In genomic region chr1:42259739-42260064, GRCh38 we compare ENCODE assay signal across 10 cellular contexts.
DNase-seq lines count a peak whose midpoint lies in the region; ATAC-seq and TF ChIP-seq lines count a peak whose summit lies in the region.
"Had no signal": no experiment of that assay in that cellular context is flagged by ENCODE, and none has a peak within 500 bp of the region (broad histone marks: within the 10 kb centered on the region; RNA-seq: fewer than 3 reads in every experiment).

No MANE protein-coding gene starts in this region.

- intact Hi-C loops in stomach (cut with DNase I; ENCODE audit: low total_unique reads), result no loop called here

- no peak overlapping the region for H3K4me3 Mint-ChIP-seq in T-helper 2 cell treated with Interferon-gamma antibody and Interleukin-4, amounts not matched to agents 5 μg/mL and 100 μg/mL, for 36 hours
- H3K4me3 Mint-ChIP-seq: activated naive CD4-positive, alpha-beta T cell treated with anti-CD3 and anti-CD28 coated beads, Interleukin-2, amount 10 ng/mL, durations not matched to agents 7 days and 5 days had no signal

- TF ChIP-seq POLR2A in stomach (IDR thresholded peaks at IDR 0.05), result no peak

- H3K4me1 Mint-ChIP-seq in T-helper 2 cell treated with Interferon-gamma antibody and Interleukin-4, amounts not matched to agents 5 μg/mL and 100 μg/mL, for 36 hours (ENCODE audit: low read depth), result peaks cover 17% of the 10 kb centered on the region

- H3K4me3 ChIP-seq in cardiac muscle cell, result no peak overlapping the region
- H3K4me3 ChIP-seq in stomach, result no peak overlapping the region

- no peaks in the 10 kb centered on the region for H3K36me3 ChIP-seq in cardiac muscle cell
- peaks cover 0 to 12% (median 8%) of the 10 kb centered on the region in 4 donors for H3K36me3 ChIP-seq in stomach

- WGBS in stomach, 5 donors, result 11 to 29% (median 14%) methylated on average over 4 of the region's 4 CpGs

- ATAC-seq in HG02870 (IDR thresholded peaks at IDR 0.05; ENCODE audit: unreplicated experiment) (peak; percentile 8), GM21786 (IDR thresholded peaks at IDR 0.05; ENCODE audit: unreplicated experiment) (no peak)

- no peaks in the 10 kb centered on the region for H3K27me3 ChIP-seq in cardiac muscle cell
- H3K27me3 ChIP-seq in stomach, result no peaks in the 10 kb centered on the region

- H3K9me3 Mint-ChIP-seq in T-helper 2 cell treated with Interferon-gamma antibody and Interleukin-4, amounts not matched to agents 5 μg/mL and 100 μg/mL, for 36 hours, result peaks cover 5% of the 10 kb centered on the region

- no peaks in the 10 kb centered on the region for H3K27me3 Mint-ChIP-seq in T-helper 2 cell treated with Interferon-gamma antibody and Interleukin-4, amounts not matched to agents 5 μg/mL and 100 μg/mL, for 36 hours (ENCODE audit: low read depth)
- H3K27me3 Mint-ChIP-seq: activated naive CD4-positive, alpha-beta T cell treated with anti-CD3 and anti-CD28 coated beads, Interleukin-2, amount 10 ng/mL, durations not matched to agents 7 days and 5 days had no signal

- peak overlapping the region; percentile 8 for H3K27ac Mint-ChIP-seq in T-helper 2 cell treated with Interferon-gamma antibody and Interleukin-4, amounts not matched to agents 5 μg/mL and 100 μg/mL, for 36 hours
- H3K27ac Mint-ChIP-seq: activated naive CD4-positive, alpha-beta T cell treated with anti-CD3 and anti-CD28 coated beads, Interleukin-2, amount 10 ng/mL, durations not matched to agents 7 days and 5 days had no signal

- H3K9me3 ChIP-seq in cardiac muscle cell (ENCODE audit: low read depth) (no peaks in the 10 kb centered on the region), stomach (no peaks in the 10 kb centered on the region)

- H3K4me1 ChIP-seq in cardiac muscle cell (ENCODE audit: low read depth) (peaks cover 21% of the 10 kb centered on the region), stomach (peaks cover 9 to 42% (median 28%) of the 10 kb centered on the region in 4 donors)

- peaks cover 34% of the 10 kb centered on the region for H3K36me3 Mint-ChIP-seq in T-helper 2 cell treated with Interferon-gamma antibody and Interleukin-4, amounts not matched to agents 5 μg/mL and 100 μg/mL, for 36 hours (ENCODE audit: low read depth)

- H3K27ac ChIP-seq in cardiac muscle cell (peak overlapping the region; percentile 83), stomach (peak overlapping the region in 4 of 5 donors; percentile 0 to 56 (median 40))

- TF ChIP-seq CTCF in cardiac muscle cell (IDR thresholded peaks at IDR 0.05; ENCODE audit: low read depth, low read length) (no peak), stomach (IDR thresholded peaks at IDR 0.05) (no peak)

- TF ChIP-seq EP300 in stomach (IDR thresholded peaks at IDR 0.05), result no peak

- DNase-seq in T-helper 2 cell treated with Interferon-gamma antibody and Interleukin-4, amounts not matched to agents 5 μg/mL and 100 μg/mL, for 36 hours (ENCODE audit: low spot score), result no peak
- DNase-seq in cardiac muscle cell (ENCODE audit: low read depth in 1 of 2, low spot score in 1 of 2), result no peak
- DNase-seq in stomach, result no peak
- no peak for DNase-seq in NCI-H82 (lab: John Stamatoyannopoulos, UW)
- DNase-seq in NCI-H2107 (lab: John Stamatoyannopoulos, UW), result no peak
- no peak for DNase-seq in NCI-H510A treated with DMSO at 0.1 percent for 48 hours (lab: John Stamatoyannopoulos, UW)
- DNase-seq: activated CD4-positive, CD25-positive, alpha-beta regulatory T cell treated with anti-CD3 and anti-CD28 coated beads, Interleukin-2, amount 50 U/mL, for 72 hours; activated naive CD4-positive, alpha-beta T cell treated with anti-CD3 and anti-CD28 coated beads, Interleukin-2, amount 10 ng/mL, durations not matched to agents 7 days and 5 days had no signal
